25 cellular contexts compared by ENCODE assay signal in the genomic region with DNA sequence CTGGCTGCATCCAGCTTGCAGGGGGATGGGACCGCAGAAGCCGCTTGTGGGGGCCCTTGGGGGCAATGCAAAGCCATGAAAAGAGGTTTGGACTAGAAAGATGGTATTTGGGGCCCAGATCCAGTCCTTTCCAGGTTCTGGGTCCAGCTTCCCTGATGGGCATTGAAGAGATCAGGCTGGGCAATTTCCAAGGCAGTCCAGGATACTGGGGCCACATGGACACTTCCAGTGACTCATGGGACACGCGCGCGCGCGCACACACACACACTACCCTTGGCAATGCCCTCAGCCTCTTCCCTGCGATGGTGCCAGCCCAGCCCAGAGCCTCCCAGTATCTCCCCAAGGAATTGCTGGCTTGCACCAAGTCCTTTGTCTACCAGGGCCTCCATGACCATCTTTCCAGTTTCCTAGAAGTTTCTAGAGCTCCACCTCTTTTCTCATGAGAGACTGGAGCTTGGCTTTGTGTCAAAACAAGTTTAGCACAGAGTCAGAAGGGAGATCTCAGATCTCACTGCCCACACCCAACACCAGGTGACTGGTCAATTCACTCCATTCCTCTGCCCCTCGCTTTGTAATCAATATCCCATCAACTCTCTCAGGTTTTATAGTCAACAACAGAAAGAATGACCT. TPM values are rescaled to one million over a fixed set of nuclear protein-coding genes. Genes with fewer than 3 reads are reported as not detected.
DNase-seq lines count a peak whose midpoint lies in the region; ATAC-seq, FAIRE-seq and TF ChIP-seq lines count a peak whose summit lies in the region.
"Had no signal": no experiment of that assay in that cellular context is flagged by ENCODE, and none has a peak within 500 bp of the region (broad histone marks: within the 10 kb centered on the region; RNA-seq: fewer than 3 reads in every experiment).

No MANE protein-coding gene starts in this region.

- WGBS in HepG2 (ENCODE audit: low lambda C conversion rate) = 91% methylated on average over 10 of the region's 10 CpGs
- whole genome bisulfite sequencing in right lobe of liver (ENCODE audit: insufficient coverage, low coverage, low lambda C conversion rate, missing lambda C conversion rate) = 100% methylated on average over 9 of the region's 10 CpGs
- 96 to 97% methylated on average over 10 of the region's 10 CpGs for WGBS in sigmoid colon, 2 donors

- no peak overlapping the region for H3K27ac ChIP-seq in HepG2 (ENCODE audit: extremely low read length, insufficient read depth, low read length)
- H3K27ac ChIP-seq in right lobe of liver = no peak overlapping the region
- no peak overlapping the region for H3K27ac ChIP-seq in sigmoid colon
- H3K27ac ChIP-seq: brain microvascular endothelial cell, esophagus muscularis mucosa, KMS-11, testis, vagina had no signal

- TF ChIP-seq EP300 in HepG2 (IDR thresholded peaks at IDR 0.05; ENCODE audit: low read depth in 2 of 2, low read length in 2 of 2) = no peak
- TF ChIP-seq EP300 in HepG2 (CRISPR knock-in tag; IDR thresholded peaks at IDR 0.05; ENCODE audit: borderline replicate concordance) = no peak
- TF ChIP-seq EP300 in sigmoid colon (IDR thresholded peaks at IDR 0.05) = no peak

- no peak overlapping the region for H3K4me3 Mint-ChIP-seq in glutamatergic neuron (ENCODE audit: unreplicated experiment)
- H3K4me3 Mint-ChIP-seq: activated CD8-positive, alpha-beta T cell treated with anti-CD3 and anti-CD28 coated beads, Interleukin-2, amount 10 ng/mL, durations not matched to agents 7 days and 5 days; effector memory CD8-positive, alpha-beta T cell; T-cell had no signal

- FAIRE-seq in HepG2 (lab: Jason Lieb, UNC) = no peak
- FAIRE-seq: islet of Langerhans, RCC 7860 had no signal

- H3K36me3 Mint-ChIP-seq in glutamatergic neuron (ENCODE audit: unreplicated experiment) = no peaks in the 10 kb centered on the region
- H3K36me3 Mint-ChIP-seq: T-cell had no signal

- TF ChIP-seq RAD21 in HepG2 (CRISPR knock-in tag; IDR thresholded peaks at IDR 0.05) = no peak

- H3K27me3 ChIP-seq in HepG2 (ENCODE audit: control insufficient read depth in 1 of 2, insufficient read depth in 2 of 2, low read length in 2 of 2) = 0 out of 5 replicates have a peak, but pooled peaks cover 0 to 8% of the 10 kb centered on the region in 2 experiments
- no peaks in the 10 kb centered on the region for H3K27me3 ChIP-seq in right lobe of liver
- H3K27me3 ChIP-seq in sigmoid colon = no peaks in the 10 kb centered on the region
- H3K27me3 ChIP-seq: testis, vagina had no signal

- H3K4me3 ChIP-seq in HepG2 (replicated peaks in 1 of 3; ENCODE audit: insufficient read depth in 1 of 3, low read depth in 2 of 3, low read length in 3 of 3) (no peak overlapping the region), right lobe of liver (no peak overlapping the region), sigmoid colon (no peak overlapping the region)
- H3K4me3 ChIP-seq: esophagus muscularis mucosa, testis, vagina had no signal

- peaks cover 1% of the 10 kb centered on the region for H3K9me3 Mint-ChIP-seq in glutamatergic neuron (ENCODE audit: unreplicated experiment)
- H3K9me3 Mint-ChIP-seq: effector memory CD8-positive, alpha-beta T cell; T-cell had no signal

- peak overlapping the region; percentile 8 for H3K27ac Mint-ChIP-seq in glutamatergic neuron (ENCODE audit: unreplicated experiment)
- H3K27ac Mint-ChIP-seq: activated CD8-positive, alpha-beta T cell treated with anti-CD3 and anti-CD28 coated beads, Interleukin-2, amount 10 ng/mL, durations not matched to agents 7 days and 5 days; effector memory CD8-positive, alpha-beta T cell; T-cell had no signal

- no peak for DNase-seq in HepG2 (ENCODE audit: low spot score)
- no peak for DNase-seq in right lobe of liver
- DNase-seq in NCI-H226 = peak; percentile 17
- DNase-seq in glutamatergic neuron = no peak
- peak; percentile 46 for DNase-seq in sigmoid colon
- no peak for DNase-seq in CD1c-positive myeloid dendritic cell (ENCODE audit: extremely low spot score)
- no peak for DNase-seq in NCI-H2029 treated with DMSO at 0.1 percent for 48 hours (lab: John Stamatoyannopoulos, UW)
- DNase-seq: activated CD4-positive, alpha-beta T cell treated with anti-CD3 and anti-CD28 coated beads for 1 hour; activated CD8-positive, alpha-beta T cell treated with anti-CD3 and anti-CD28 coated beads, Interleukin-2, amount 10 ng/mL, durations not matched to agents 7 days and 5 days; activated gamma-delta T cell treated with Interleukin-2 at 50 U/mL for 16 hours; brain microvascular endothelial cell; Calu3; effector memory CD8-positive, alpha-beta T cell; MV-4-11; NCI-H2171; NCI-H524 treated with DMSO at 0.1 percent for 48 hours; stimulated activated naive CD4-positive, alpha-beta T cell treated with Interleukin-2 at 50 U/mL for 16 hours; T-cell; testis had no signal

- POLR2A ChIA-PET in HepG2 (lab: Yijun Ruan, JAX) = no interaction called here

- H3K36me3 ChIP-seq in HepG2 (replicated peaks in 1 of 2; ENCODE audit: control insufficient read depth in 1 of 2, insufficient read depth in 2 of 2, low read length in 2 of 2) = no peaks in the 10 kb centered on the region
- no peaks in the 10 kb centered on the region for H3K36me3 ChIP-seq in right lobe of liver
- no peaks in the 10 kb centered on the region for H3K36me3 ChIP-seq in sigmoid colon
- H3K36me3 ChIP-seq: brain microvascular endothelial cell, esophagus muscularis mucosa, vagina had no signal

- no peaks in the 10 kb centered on the region for H4K20me1 ChIP-seq in HepG2 (ENCODE audit: insufficient read depth, low read length)

- ATAC-seq in HepG2 (no peak), right lobe of liver (no peak)
- ATAC-seq in activated CD4-positive, CD25-positive, alpha-beta regulatory T cell treated with anti-CD3 and anti-CD28 coated beads, Interleukin-2, amount 50 U/mL, for 24 hours = no peak
- ATAC-seq: activated CD8-positive, alpha-beta T cell treated with anti-CD3 and anti-CD28 coated beads, Interleukin-2, amount 10 ng/mL, durations not matched to agents 7 days and 5 days; effector memory CD8-positive, alpha-beta T cell; T-cell had no signal

- H3K9ac ChIP-seq in HepG2 (ENCODE audit: insufficient read depth, low read depth, low read length) = no peak overlapping the region
- H3K9ac ChIP-seq: KMS-11 had no signal

- intact Hi-C loops in HepG2 (cut with micrococcal nuclease; ENCODE audit: unreplicated experiment) = no loop called here
- intact Hi-C loops in right lobe of liver (cut with DNase I) = no loop called here
- intact Hi-C loops in sigmoid colon (cut with DNase I) = no loop called here

- H3K4me1 ChIP-seq in HepG2 (ENCODE audit: insufficient read depth, low read length) (peaks cover 59% of the 10 kb centered on the region), right lobe of liver (peaks cover 0 to 6% (median 3%) of the 10 kb centered on the region in 4 donors), sigmoid colon (peaks cover 0 to 27% (median 22%) of the 10 kb centered on the region in 4 donors)
- H3K4me1 ChIP-seq: testis had no signal

- BruUV-seq in HepG2 (replicated peaks; lab: Mats Ljungman, UMichigan) = no TSS peak

- in situ Hi-C loops in HepG2 (cut with HindIII; ENCODE audit: extremely low pct_ligation_motif_present, low pct_unique_long_range_greater_than_20kb) = no loop called here

- H2AFZ ChIP-seq in HepG2 (ENCODE audit: low read length) = no peak overlapping the region

- TF ChIP-seq CTCF in HepG2 (CRISPR knock-in tag; IDR thresholded peaks at IDR 0.05) (no peak), right lobe of liver (IDR thresholded peaks at IDR 0.05) (no peak), glutamatergic neuron (IDR thresholded peaks at IDR 0.05; ENCODE audit: partially characterized antibody, unreplicated experiment) (no peak), sigmoid colon (IDR thresholded peaks at IDR 0.05) (no peak)

- H3K79me2 ChIP-seq in HepG2 (ENCODE audit: insufficient read depth, low read length) = no peaks in the 10 kb centered on the region

- peaks cover 5% of the 10 kb centered on the region for H3K4me1 Mint-ChIP-seq in glutamatergic neuron (ENCODE audit: low read depth, unreplicated experiment)

- H3K9me3 ChIP-seq in HepG2 (ENCODE audit: low read length) = no peaks in the 10 kb centered on the region
- no peaks in the 10 kb centered on the region for H3K9me3 ChIP-seq in right lobe of liver
- no peaks in the 10 kb centered on the region for H3K9me3 ChIP-seq in sigmoid colon
- H3K9me3 ChIP-seq: esophagus muscularis mucosa, testis, vagina had no signal

- CTCF ChIA-PET in HepG2 (lab: Yijun Ruan, JAX; ENCODE audit: low intra/inter-chr PET ratio, low total read pairs) = no interaction called here

- H3K27me3 Mint-ChIP-seq in glutamatergic neuron (ENCODE audit: unreplicated experiment) = peaks cover 13% of the 10 kb centered on the region

- H3K4me2 ChIP-seq in HepG2 (ENCODE audit: low read depth, low read length) = no peak overlapping the region
- H3K4me2 ChIP-seq: KMS-11 had no signal

- TF ChIP-seq POLR2A in HepG2 (IDR thresholded peaks at IDR 0.05; ENCODE audit: insufficient read depth in 1 of 2, low read depth in 2 of 2, low read length in 2 of 2) (no peak), right lobe of liver (IDR thresholded peaks at IDR 0.05) (no peak), sigmoid colon (IDR thresholded peaks at IDR 0.05) (no peak)

RNA-seq across cellular contexts. Expression of a gene that starts 44.3 kb away (rescaled TPM):
- total RNA-seq in HepG2 (2016; rRNA removed; fragmentation: Illumina TruSeq; extraction: Trizol) (6.4 and 8.5 TPM in 2 replicates), right lobe of liver (1 to 10 TPM; 1.0 to 5.0 (median 4.0) TPM), glutamatergic neuron (ENCODE audit: unreplicated experiment) (1.7 TPM), sigmoid colon (under 1 TPM in 3 of 4 donors, not detected in 1; 0.49 to 0.71 (median 0.54) TPM)
- 0.71 and 1.2 TPM in 2 replicates for total RNA-seq in HepG2 (2016; cell fraction: cytosol; rRNA removed; fragmentation: Illumina TruSeq; extraction: Trizol; ENCODE audit: low read depth)
- total RNA-seq in HepG2 (2016; cell fraction: insoluble cytoplasmic fraction; rRNA removed; fragmentation: Illumina TruSeq; extraction: Trizol) = 5.9 and 8.3 TPM in 2 replicates
- total RNA-seq in HepG2 (2016; cell fraction: membrane; rRNA removed; fragmentation: Illumina TruSeq; extraction: Trizol) = 4.3 and 4.8 TPM in 2 replicates
- total RNA-seq in HepG2 (2016; cell fraction: nucleus; rRNA removed; fragmentation: Illumina TruSeq; extraction: Trizol) = 8.4 and 9.8 TPM in 2 replicates
- polyA plus RNA-seq in HepG2 (2011; rRNA removed) (10.3 and 12.5 TPM in 2 replicates), sigmoid colon (under 1 TPM; under 0.01 to 0.57 (median 0.23) TPM)
- 5.1 and 6.8 TPM in 2 replicates for polyA plus RNA-seq in HepG2 (2011; cell fraction: cytosol; rRNA removed)
- polyA plus RNA-seq in HepG2 (2011; cell fraction: nucleus; rRNA removed) = 27.1 and 28.5 TPM in 2 replicates
- 6.9 and 7.4 TPM in 2 replicates for polyA plus RNA-seq in HepG2 (2012)
- polyA plus RNA-seq in HepG2 (2016; cell fraction: cytosol; fragmentation: Illumina TruSeq; extraction: Trizol; ENCODE audit: low read depth) = 0.82 and 0.98 TPM in 2 replicates
- 6.2 TPM in 2 replicates for polyA plus RNA-seq in HepG2 (2016; cell fraction: insoluble cytoplasmic fraction; fragmentation: Illumina TruSeq; extraction: Trizol; ENCODE audit: low read depth)
- polyA plus RNA-seq in HepG2 (2016; cell fraction: membrane; fragmentation: Illumina TruSeq; extraction: Trizol; ENCODE audit: low read depth) = 2.9 and 3.1 TPM in 2 replicates
- polyA plus RNA-seq in HepG2 (2016; cell fraction: nucleus; fragmentation: Illumina TruSeq; extraction: Trizol; ENCODE audit: insufficient read depth, low read depth) = 27.6 and 28.5 TPM in 2 replicates
- 4.4 and 6.5 TPM in 2 replicates for polyA minus RNA-seq in HepG2 (2011; rRNA and poly(A)+ RNA removed; ENCODE audit: low replicate concordance)
- polyA minus RNA-seq in HepG2 (2011; cell fraction: cytosol; rRNA and poly(A)+ RNA removed) = 2.9 and 3.2 TPM in 2 replicates
- 5.0 and 6.2 TPM in 2 replicates for polyA minus RNA-seq in HepG2 (2011; cell fraction: nucleus; rRNA and poly(A)+ RNA removed)
- total RNA-seq: activated CD8-positive, alpha-beta T cell treated with anti-CD3 and anti-CD28 coated beads, Interleukin-2, amount 10 ng/mL, durations not matched to agents 7 days and 5 days had no signal

Comparison
In these comparisons a context has a peak if more than half of its experiments do, and no peak if none do; other contexts are left out.
1. DNase-seq: peak in NCI-H226 (single experiment) and sigmoid colon (single experiment); none in HepG2 (single experiment), right lobe of liver (0 of 3), glutamatergic neuron (single experiment), CD1c-positive myeloid dendritic cell (single experiment) and NCI-H2029 treated with DMSO at 0.1 percent for 48 hours (single experiment).